Comparison of ENCODE assay signal across 1 cellular context in genomic region chr10:129601737-129602136, GRCh38.
TF ChIP-seq lines count a peak whose summit lies in the region.

No MANE protein-coding gene starts in this region.

TF ChIP-seq in GM12878, 131 proteins besides CTCF, POLR2A, EP300 and RAD21 (continued from another document):
- TF ChIP-seq ZNF687 (IDR thresholded peaks at IDR 0.05) (peak; percentile 27; the same call in 1 of the 2 replicates), CREM (IDR thresholded peaks at IDR 0.05; ENCODE audit: low read depth) (0 out of 2 replicates have a peak, but pooled peaks have one; percentile 14), RELA (IDR thresholded peaks at IDR 0.05; ENCODE audit: borderline replicate concordance, partially characterized antibody) (peak; percentile 74), BMI1 (IDR thresholded peaks at IDR 0.05; ENCODE audit: borderline replicate concordance) (0 out of 2 replicates have a peak, but pooled peaks have one; percentile 19), NRF1 (conservative IDR thresholded peaks at IDR 0.05; ENCODE audit: low read depth, low read length) (no peak), FOXM1 (IDR thresholded peaks at IDR 0.05; ENCODE audit: low read depth, low read length) (peak; percentile 49; the same call in 1 of the 2 replicates), BRCA1 (IDR thresholded peaks at IDR 0.05; ENCODE audit: low read depth, low read length) (no peak), IKZF2 (IDR thresholded peaks at IDR 0.05) (peak; percentile 70 to 73), PAX8 (IDR thresholded peaks at IDR 0.05) (peak; percentile 93), BCLAF1 (IDR thresholded peaks at IDR 0.05) (no peak), POLR2AphosphoS5 (IDR thresholded peaks at IDR 0.05; ENCODE audit: low read length) (peak; percentile 31; the same call in 1 of the 2 replicates), PBX3 (IDR thresholded peaks at IDR 0.05; ENCODE audit: insufficient replicate concordance, low read depth, low read length) (peak; percentile 88), DPF2 (IDR thresholded peaks at IDR 0.05) (peak; percentile 56), BHLHE40 (IDR thresholded peaks at IDR 0.05; ENCODE audit: borderline replicate concordance in 1 of 2, low read depth in 2 of 2, low read length in 1 of 2) (peak; percentile 19 to 31; a peak in 2 of 4 replicates), MEF2B (IDR thresholded peaks at IDR 0.05; ENCODE audit: partially characterized antibody, poor library complexity, severe bottlenecking) (peak; percentile 53), ZBTB11 (CRISPR knock-in tag; IDR thresholded peaks at IDR 0.05) (no peak), RB1 (IDR thresholded peaks at IDR 0.05; ENCODE audit: borderline replicate concordance) (no peak), TCF3 (IDR thresholded peaks at IDR 0.05; ENCODE audit: borderline replicate concordance, insufficient read depth, low read depth, low read length) (no peak), TCF7 (IDR thresholded peaks at IDR 0.05; ENCODE audit: borderline replicate concordance) (no peak), ZNF622 (IDR thresholded peaks at IDR 0.05) (no peak), NBN (IDR thresholded peaks at IDR 0.05) (no peak), IKZF1 (conservative IDR thresholded peaks at IDR 0.05) (peak; percentile 75), CHD2 (IDR thresholded peaks at IDR 0.05; ENCODE audit: borderline replicate concordance, low read depth, low read length) (peak; percentile 51; the same call in 1 of the 2 replicates), ATF2 (IDR thresholded peaks at IDR 0.05; ENCODE audit: low read length) (peak; percentile 21; the same call in 1 of the 2 replicates), SREBF1 (IDR thresholded peaks at IDR 0.05; ENCODE audit: low read length) (no peak), ZNF24 (IDR thresholded peaks at IDR 0.05) (no peak)
TF ChIP-seq in GM12878: peak in this region for 24.
